In the genomic region with DNA sequence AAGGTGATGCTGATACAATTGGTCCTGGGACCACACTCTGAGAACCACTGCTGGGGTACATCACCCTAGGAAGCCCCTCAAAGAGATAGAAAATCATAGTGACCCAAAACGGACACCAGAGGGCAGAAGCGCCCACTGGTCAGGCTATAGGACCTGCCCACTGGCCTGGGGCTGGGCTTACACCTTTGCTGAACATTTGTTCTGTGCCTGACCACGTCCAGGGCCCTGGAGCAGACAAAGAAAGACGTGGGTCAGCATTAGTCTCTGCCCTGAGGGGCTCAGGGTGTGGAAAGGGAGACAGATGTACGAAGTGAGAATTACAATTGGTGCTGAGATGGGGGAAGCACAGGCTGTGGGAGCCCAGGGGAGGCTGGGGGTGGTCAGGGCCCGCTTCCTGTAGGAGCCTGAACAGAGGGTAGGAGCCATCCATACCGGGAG, we compare ENCODE assay signal across 8 cellular contexts. TPM values are rescaled to one million over a fixed set of nuclear protein-coding genes. Genes with fewer than 3 reads are reported as not detected.
DNase-seq lines count a peak whose midpoint lies in the region; ATAC-seq and TF ChIP-seq lines count a peak whose summit lies in the region.

No MANE protein-coding gene starts in this region.

- TF ChIP-seq CTCF in 22Rv1 (IDR thresholded peaks at IDR 0.05) (peak; percentile 91), omental fat pad (IDR thresholded peaks at IDR 0.05) (peak in 2 of 3 donors; percentile 8 to 87)

- ATAC-seq in omental fat pad (ENCODE audit: low FRiP score) (peak; percentile 86), HG03196 (IDR thresholded peaks at IDR 0.05; ENCODE audit: unreplicated experiment) (no peak), GM19397 (IDR thresholded peaks at IDR 0.05; ENCODE audit: unreplicated experiment) (no peak)

- DNase-seq in EL (peak; percentile 74), NCI-H146 (lab: John Stamatoyannopoulos, UW) (peak; percentile 74), germinal center (ENCODE audit: low spot score) (peak; percentile 72), omental fat pad (ENCODE audit: low spot score) (peak; percentile 55)
- peak; percentile 31 for DNase-seq in activated CD8-positive, alpha-beta memory T cell treated with anti-CD3 and anti-CD28 coated beads, Interleukin-2, amount 50 U/mL, for 4 hours

- no peak overlapping the region for H3K27ac ChIP-seq in 22Rv1

RNA-seq across cellular contexts. Expression of a gene that starts 14.4 kb away (rescaled TPM):
- 100 to 1,000 TPM; 307 to 804 (median 482) TPM for total RNA-seq in omental fat pad

RNA-seq across cellular contexts. Expression of a gene that starts 21.9 kb away (rescaled TPM):
- total RNA-seq in omental fat pad, result 10 to 100 TPM; 23.6 to 34.7 (median 31.7) TPM
